ENCODE assay signal across 8 cellular contexts in the genomic region with DNA sequence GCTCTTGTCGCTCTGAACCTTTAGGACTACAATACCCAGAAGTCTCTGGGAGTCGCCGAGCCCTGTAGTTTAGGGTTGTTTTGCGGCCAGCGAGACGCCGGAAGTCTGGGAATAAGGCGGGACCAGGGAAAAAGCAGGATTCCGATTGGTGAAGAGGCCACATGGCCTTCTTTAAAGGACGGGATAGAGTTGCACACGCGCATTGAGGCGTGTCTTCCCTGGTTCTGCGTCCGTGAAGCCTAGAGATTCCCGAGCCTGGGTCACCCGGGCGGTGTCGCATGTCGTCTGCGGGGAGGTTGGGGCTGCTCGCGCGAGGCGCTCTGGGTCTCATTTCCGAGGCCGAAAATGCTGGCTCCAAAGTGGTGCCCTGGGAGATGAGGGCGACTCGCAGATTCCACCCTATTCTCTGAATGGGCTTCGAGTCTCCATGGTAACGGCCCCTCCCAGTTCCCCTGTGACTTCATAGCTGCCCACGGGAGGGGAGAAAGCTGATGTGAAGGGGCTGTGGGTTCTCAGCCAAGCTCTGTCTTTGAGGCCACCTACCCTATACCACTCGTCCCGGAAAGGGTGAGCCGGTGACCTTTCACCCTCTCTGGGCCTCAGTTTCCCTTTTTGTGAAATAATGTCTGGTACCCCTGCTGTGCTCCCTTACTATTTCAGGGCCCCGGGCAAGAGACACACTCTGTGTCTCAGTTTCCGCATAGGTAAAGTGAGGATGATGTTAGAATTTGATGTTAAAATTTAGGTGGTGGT. TPM values are rescaled to one million over a fixed set of nuclear protein-coding genes. Genes with fewer than 3 reads are reported as not detected.
A peak's percentile ranks its signal among the peaks of the same experiment; 100 is the strongest.
DNase-seq lines count a peak whose midpoint lies in the region; ATAC-seq, FAIRE-seq and TF ChIP-seq lines count a peak whose summit lies in the region.

No MANE protein-coding gene starts in this region.

- no peaks in the 10 kb centered on the region for H3K9me3 Mint-ChIP-seq in T-helper 2 cell treated with Interferon-gamma antibody and Interleukin-4, amounts not matched to agents 5 μg/mL and 100 μg/mL, for 36 hours

- ATAC-seq in GM18502 (IDR thresholded peaks at IDR 0.05; ENCODE audit: poor library complexity, unreplicated experiment) (peak; percentile 74), HG02970 (IDR thresholded peaks at IDR 0.05; ENCODE audit: low FRiP score, unreplicated experiment) (peak; percentile 89), right cardiac atrium (peak; percentile 96 to 97), psoas muscle (peak; percentile 94 to 96 (median 96))

- peak overlapping the region; percentile 99 for H3K27ac Mint-ChIP-seq in T-helper 2 cell treated with Interferon-gamma antibody and Interleukin-4, amounts not matched to agents 5 μg/mL and 100 μg/mL, for 36 hours

- H3K4me1 ChIP-seq in ascending aorta: peaks cover 0 to 6% of the 10 kb centered on the region in 2 donors
- peaks cover 5% of the 10 kb centered on the region for H3K4me1 ChIP-seq in right cardiac atrium (ENCODE audit: control insufficient read depth, insufficient read depth, low read length)
- H3K4me1 ChIP-seq in psoas muscle: peaks cover 6% of the 10 kb centered on the region

- peak overlapping the region; percentile 99 for H3K4me3 Mint-ChIP-seq in T-helper 2 cell treated with Interferon-gamma antibody and Interleukin-4, amounts not matched to agents 5 μg/mL and 100 μg/mL, for 36 hours

- H3K4me1 Mint-ChIP-seq in T-helper 2 cell treated with Interferon-gamma antibody and Interleukin-4, amounts not matched to agents 5 μg/mL and 100 μg/mL, for 36 hours (ENCODE audit: low read depth): peaks cover 22% of the 10 kb centered on the region

- peaks cover 11% of the 10 kb centered on the region for H3K36me3 Mint-ChIP-seq in T-helper 2 cell treated with Interferon-gamma antibody and Interleukin-4, amounts not matched to agents 5 μg/mL and 100 μg/mL, for 36 hours (ENCODE audit: low read depth)

- H3K27me3 ChIP-seq in ascending aorta (no peaks in the 10 kb centered on the region), right cardiac atrium (ENCODE audit: control insufficient read depth, insufficient read depth) (no peaks in the 10 kb centered on the region), psoas muscle (ENCODE audit: insufficient read depth in 3 of 3, low read length in 2 of 3) (no peaks in the 10 kb centered on the region)

- H3K9me3 ChIP-seq in ascending aorta: no peaks in the 10 kb centered on the region
- no peaks in the 10 kb centered on the region for H3K9me3 ChIP-seq in right cardiac atrium (ENCODE audit: control insufficient read depth, low read length)
- no peaks in the 10 kb centered on the region for H3K9me3 ChIP-seq in psoas muscle

- H3K27ac ChIP-seq in ascending aorta: peak overlapping the region; percentile 91 to 98
- H3K27ac ChIP-seq in right cardiac atrium (ENCODE audit: low read length): peak overlapping the region; percentile 99
- H3K27ac ChIP-seq in psoas muscle: peak overlapping the region; percentile 94

- intact Hi-C loops in ascending aorta (cut with DNase I): loop anchor here (2.0 to 10.0 kb wide), 8 partner anchors 54 to 1870 kb away; partner anchors contain the start of genes LENG8, UBE2S, ZIK1 and ZNF329
- intact Hi-C loops in right cardiac atrium (cut with DNase I): no loop called here
- intact Hi-C loops in psoas muscle (cut with DNase I): no loop called here

- no peaks in the 10 kb centered on the region for H3K27me3 Mint-ChIP-seq in T-helper 2 cell treated with Interferon-gamma antibody and Interleukin-4, amounts not matched to agents 5 μg/mL and 100 μg/mL, for 36 hours (ENCODE audit: low read depth)

- DNase-seq in NCI-H187 treated with DMSO at 0.1 percent for 48 hours (lab: John Stamatoyannopoulos, UW) (peak; percentile 97), ascending aorta (ENCODE audit: low spot score in 2 of 2) (peak; percentile 92 to 97), right cardiac atrium (peak; percentile 94 to 97 (median 96)), psoas muscle (peak; percentile 92 to 96), urothelium cell line (ENCODE audit: low spot score) (peak; percentile 95)
- DNase-seq in T-helper 2 cell treated with Interferon-gamma antibody and Interleukin-4, amounts not matched to agents 5 μg/mL and 100 μg/mL, for 36 hours (ENCODE audit: low spot score): peak; percentile 92

- TF ChIP-seq CTCF in ascending aorta (IDR thresholded peaks at IDR 0.05): no peak
- TF ChIP-seq CTCF in psoas muscle (IDR thresholded peaks at IDR 0.05): no peak

- whole genome bisulfite sequencing in right cardiac atrium: 1% methylated on average over 37 of the region's 37 CpGs
- WGBS in psoas muscle, 3 donors: 1 to 2% (median 1%) methylated on average over 36 to 37 of the region's 37 CpGs

- peak overlapping the region; percentile 72 to 86 for H3K4me3 ChIP-seq in ascending aorta
- peak overlapping the region; percentile 78 for H3K4me3 ChIP-seq in right cardiac atrium (ENCODE audit: low read length)
- H3K4me3 ChIP-seq in psoas muscle: peak overlapping the region; percentile 77

- FAIRE-seq in urothelium cell line (lab: Jason Lieb, UNC): peak; percentile 81

- H3K36me3 ChIP-seq in ascending aorta (no peaks in the 10 kb centered on the region), psoas muscle (ENCODE audit: insufficient read depth in 1 of 2, low read depth in 1 of 2) (peaks cover 0 to 23% of the 10 kb centered on the region in 2 donors)

RNA-seq across cellular contexts. Expression of gene ZSCAN5A, which starts 0.6 kb away (rescaled TPM):
- total RNA-seq in ascending aorta (13.3 TPM), right cardiac atrium (10 to 100 TPM; 18.2 to 25.8 (median 21.7) TPM), psoas muscle (10 to 100 TPM in 3 of 4 donors, 1 to 10 TPM in 1; 9.1 to 16.3 (median 10.9) TPM)
- polyA plus RNA-seq in right cardiac atrium (16.5 TPM), psoas muscle (10 to 100 TPM in 1 of 3 donors, 1 to 10 TPM in 2; 3.8 to 13.1 (median 9.9) TPM)

RNA-seq across cellular contexts. Expression of gene EDDM13, which starts 42.7 kb away (rescaled TPM):
- not detected for total RNA-seq in ascending aorta
- not detected for total RNA-seq in right cardiac atrium
- polyA plus RNA-seq in right cardiac atrium: 0.32 TPM
- under 1 TPM in 1 of 4 donors, not detected in 3; 0.62 TPM for total RNA-seq in psoas muscle
- polyA plus RNA-seq in psoas muscle: not detected

Comparison
In these comparisons a context has a peak if more than half of its experiments do, and no peak if none do; other contexts are left out.
1. Peak in every context shown above with its lines: DNase-seq, ATAC-seq, H3K4me3 ChIP-seq and H3K27ac ChIP-seq.